ENCODE assay signal across 1 cellular context in genomic region chr12:104567832-104568490, GRCh38.
TF ChIP-seq lines count a peak whose summit lies in the region.

No MANE protein-coding gene starts in this region.

TF ChIP-seq in H1, 55 proteins besides CTCF, POLR2A, EP300 and RAD21 (continued from another document):
- TF ChIP-seq CEBPB (IDR thresholded peaks at IDR 0.05; ENCODE audit: low read depth, low read length) (no peak), HDAC2 (IDR thresholded peaks at IDR 0.05; ENCODE audit: borderline replicate concordance in 1 of 2, low read depth in 2 of 2, low read length in 2 of 2) (no peak), ATF2 (IDR thresholded peaks at IDR 0.05; ENCODE audit: low read length) (no peak), FOSL1 (IDR thresholded peaks at IDR 0.05; ENCODE audit: insufficient read depth, low read depth, low read length) (no peak)
